12 cellular contexts compared by ENCODE assay signal in the genomic region with DNA sequence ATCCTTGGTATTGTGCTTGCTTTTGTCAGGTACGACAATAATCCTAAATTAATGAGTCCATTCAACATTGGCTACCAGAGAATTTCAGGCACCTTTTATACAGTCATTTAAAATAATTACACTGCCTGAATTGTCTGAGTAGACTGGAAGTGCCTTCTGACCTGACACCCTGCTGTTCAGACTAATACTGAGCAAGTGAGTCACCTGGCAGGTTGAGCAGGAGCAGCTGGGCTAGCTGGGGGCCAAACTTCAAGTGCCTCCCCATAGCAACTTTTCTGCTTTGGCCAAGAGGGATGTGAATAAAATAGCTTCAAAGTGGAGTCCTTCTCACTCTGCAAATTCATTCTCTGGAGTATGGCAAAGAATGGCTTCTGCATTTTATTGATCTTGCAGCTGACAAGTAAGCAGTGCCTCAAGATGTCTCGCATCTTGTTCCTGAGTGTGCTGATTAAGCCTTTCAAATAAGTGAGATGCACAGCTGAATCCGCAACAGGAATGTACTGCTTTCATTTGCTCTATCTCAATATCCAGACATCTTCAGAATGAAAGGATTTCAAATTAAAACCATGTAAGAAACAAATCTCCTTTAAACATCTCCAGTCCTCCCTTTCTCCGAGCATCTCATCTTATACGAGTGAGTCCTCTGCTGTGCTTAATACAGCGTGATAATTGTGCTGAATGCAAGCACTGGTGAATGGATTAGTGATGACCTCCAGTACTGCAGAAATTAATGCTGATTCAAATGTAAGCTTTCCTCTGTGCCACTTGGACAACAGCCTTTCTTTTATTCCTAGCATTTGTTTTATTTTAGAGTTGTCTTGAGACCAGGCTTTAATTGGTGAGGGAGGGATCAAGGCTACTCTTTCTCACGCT.
A peak's percentile ranks its signal among the peaks of the same experiment; 100 is the strongest.
DNase-seq lines count a peak whose midpoint lies in the region; ATAC-seq, FAIRE-seq and TF ChIP-seq lines count a peak whose summit lies in the region.
"Had no signal": no experiment of that assay in that cellular context is flagged by ENCODE, and none has a peak within 500 bp of the region (broad histone marks: within the 10 kb centered on the region; RNA-seq: fewer than 3 reads in every experiment).

No MANE protein-coding gene starts in this region.

- no peaks in the 10 kb centered on the region for H3K27me3 ChIP-seq in endothelial cell of umbilical vein (ENCODE audit: control insufficient read depth in 2 of 2, insufficient read depth in 2 of 2, low read length in 2 of 2)
- H3K27me3 ChIP-seq: breast epithelium, Peyer's patch had no signal

- no peaks in the 10 kb centered on the region for H3K9me3 ChIP-seq in endothelial cell of umbilical vein (replicated peaks; ENCODE audit: control insufficient read depth, insufficient read depth, low read length)
- H3K9me3 ChIP-seq: breast epithelium, Peyer's patch had no signal

- no peak overlapping the region for H3K9ac ChIP-seq in endothelial cell of umbilical vein (replicated peaks; ENCODE audit: extremely low read depth, insufficient read depth, low read length)

- no peaks in the 10 kb centered on the region for H4K20me1 ChIP-seq in endothelial cell of umbilical vein (replicated peaks; ENCODE audit: control insufficient read depth, extremely low read depth, insufficient read depth, low read length)

- H3K27ac ChIP-seq in endothelial cell of umbilical vein (ENCODE audit: insufficient read depth, low read depth, low read length), result no peak overlapping the region
- H3K27ac ChIP-seq: breast epithelium, Peyer's patch had no signal

- no peak overlapping the region for H2AFZ ChIP-seq in endothelial cell of umbilical vein (ENCODE audit: low read depth, low read length)

- FAIRE-seq in endothelial cell of umbilical vein (lab: Jason Lieb, UNC), result peak; percentile 61

- H3K4me1 ChIP-seq in endothelial cell of umbilical vein (ENCODE audit: control insufficient read depth, extremely low read depth, insufficient read depth, low read length), result no peaks in the 10 kb centered on the region
- H3K4me1 ChIP-seq: breast epithelium, Peyer's patch had no signal

- no peaks in the 10 kb centered on the region for H3K79me2 ChIP-seq in endothelial cell of umbilical vein (ENCODE audit: control insufficient read depth, insufficient read depth, low read length)

- POLR2A ChIA-PET in endothelial cell of umbilical vein (lab: Charles Lee), result no interaction called here

- intact Hi-C loops in endothelial cell of umbilical vein (cut with micrococcal nuclease), result no loop called here

- no TSS peak for BruUV-seq in endothelial cell of umbilical vein (replicated peaks; lab: Mats Ljungman, UMichigan)

- no peak overlapping the region for H3K4me3 ChIP-seq in endothelial cell of umbilical vein (replicated peaks in 1 of 3; ENCODE audit: insufficient read depth in 1 of 3, low read depth in 1 of 3, low read length in 3 of 3)
- H3K4me3 ChIP-seq: breast epithelium, Peyer's patch had no signal

- H3K36me3 ChIP-seq in endothelial cell of umbilical vein (ENCODE audit: control insufficient read depth in 2 of 2, extremely low read depth in 1 of 2, insufficient read depth in 2 of 2, low read length in 2 of 2), result no peaks in the 10 kb centered on the region
- H3K36me3 ChIP-seq: breast epithelium, Peyer's patch had no signal

- DNase-seq in SHP77 (lab: John Stamatoyannopoulos, UW) (peak; percentile 4 to 11), SHP77 treated with DMSO at 0.1 percent for 48 hours (lab: John Stamatoyannopoulos, UW) (no peak), NCI-H69 (lab: John Stamatoyannopoulos, UW) (peak; percentile 99), endothelial cell of umbilical vein (ENCODE audit: low read depth, low spot score) (no peak), superior temporal gyrus (ENCODE audit: extremely low spot score) (peak; percentile 55)
- no peak for DNase-seq in activated effector memory CD4-positive, alpha-beta T cell treated with Interleukin-2 at 50 U/mL for 16 hours
- DNase-seq: activated T-cell treated with anti-CD3 and anti-CD28 coated beads, Interleukin-2, amount 50 U/mL, for 48 hours; Peyer's patch had no signal

- ATAC-seq in HG02642 (IDR thresholded peaks at IDR 0.05; ENCODE audit: poor library complexity, unreplicated experiment), result no peak
- ATAC-seq in GM19397 (IDR thresholded peaks at IDR 0.05; ENCODE audit: unreplicated experiment), result no peak
- ATAC-seq: left lobe of liver had no signal

- dilution Hi-C loops in endothelial cell of umbilical vein (cut with MboI; ENCODE audit: extremely low pct_ligation_motif_present, low sequenced_read_pairs), result no loop called here

- CTCF ChIA-PET in endothelial cell of umbilical vein (lab: Charles Lee), result interaction anchor here (1.7 kb wide), 1 partner anchor 186 kb away, joined by 4 read pairs; no protein-coding TSS in a partner anchor

- H3K4me2 ChIP-seq in endothelial cell of umbilical vein (ENCODE audit: insufficient read depth, low read length), result no peak overlapping the region

- no peak for TF ChIP-seq CTCF in endothelial cell of umbilical vein (IDR thresholded peaks at IDR 0.05; ENCODE audit: extremely low read depth in 1 of 2, insufficient read depth in 1 of 2, low read depth in 1 of 2, low read length in 2 of 2)

- H3K9me1 ChIP-seq in endothelial cell of umbilical vein (replicated peaks; ENCODE audit: control insufficient read depth, extremely low read depth, insufficient read depth, low read length), result no peaks in the 10 kb centered on the region

- no peak for TF ChIP-seq POLR2A in endothelial cell of umbilical vein (IDR thresholded peaks at IDR 0.05; ENCODE audit: low read depth, low read length)

TF ChIP-seq in endothelial cell of umbilical vein, 7 proteins besides CTCF, POLR2A, EP300 and RAD21:
- TF ChIP-seq JUN (IDR thresholded peaks at IDR 0.05; ENCODE audit: borderline replicate concordance, insufficient read depth, insufficient read length, low read depth) (no peak), MAX (IDR thresholded peaks at IDR 0.05; ENCODE audit: insufficient read depth, insufficient read length) (no peak), POLR2AphosphoS5 (IDR thresholded peaks at IDR 0.05; ENCODE audit: insufficient read depth, low read depth, low read length) (no peak), MYC (IDR thresholded peaks at IDR 0.05; ENCODE audit: low read depth, low read length) (no peak), FOS (IDR thresholded peaks at IDR 0.05; ENCODE audit: borderline replicate concordance, insufficient read depth, low read length) (no peak), GATA2 (IDR thresholded peaks at IDR 0.05; ENCODE audit: insufficient read depth, insufficient read length, low read depth, low read length) (no peak), EZH2 (IDR thresholded peaks at IDR 0.05; ENCODE audit: borderline replicate concordance, low read depth, low read length, severe bottlenecking) (no peak)

Comparison
In these comparisons a context has a peak if more than half of its experiments do, and no peak if none do; other contexts are left out.
1. DNase-seq: peak in SHP77 (2 of 2), NCI-H69 (single experiment) and superior temporal gyrus (single experiment); none in SHP77 treated with DMSO at 0.1 percent for 48 hours (single experiment), endothelial cell of umbilical vein (single experiment) and activated effector memory CD4-positive, alpha-beta T cell treated with Interleukin-2 at 50 U/mL for 16 hours (single experiment).